12 cellular contexts compared by ENCODE assay signal in the genomic region with DNA sequence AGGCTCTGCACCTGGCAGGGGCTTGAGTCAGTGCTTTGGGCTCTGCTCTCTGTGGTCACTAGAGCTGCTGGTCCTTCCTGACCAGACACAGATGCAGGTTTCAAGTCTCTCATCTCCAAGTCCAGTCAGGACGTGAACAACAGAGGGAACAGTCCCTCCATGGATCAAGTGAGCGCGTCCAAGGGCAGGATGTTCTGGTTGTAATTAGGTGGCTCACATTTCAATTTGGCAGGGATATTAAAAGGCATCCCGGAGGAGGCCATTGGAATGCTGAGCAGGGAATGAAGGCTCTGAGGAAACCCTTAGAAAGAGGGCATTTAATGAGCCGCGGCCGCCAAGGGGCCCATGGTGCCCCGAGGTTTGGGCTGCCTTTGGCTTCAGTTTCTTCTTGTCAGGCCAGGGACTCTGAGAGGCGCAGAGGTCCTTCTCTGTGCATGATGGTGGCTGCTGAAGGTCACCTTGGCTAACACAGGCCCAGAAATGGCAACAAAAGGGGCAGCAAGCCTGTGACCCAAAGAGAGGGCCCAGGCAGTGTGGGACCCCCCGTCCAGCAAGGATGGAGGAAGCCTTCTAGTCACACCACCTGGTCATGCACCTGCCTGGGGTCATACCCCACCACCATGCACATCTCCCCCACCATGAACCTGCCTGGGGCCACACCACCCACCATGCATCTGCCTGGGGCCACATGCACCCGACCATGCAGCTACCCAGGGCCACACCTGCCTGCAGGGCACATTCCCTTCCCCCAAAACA. TPM values are rescaled to one million over a fixed set of nuclear protein-coding genes. Genes with fewer than 3 reads are reported as not detected.
DNase-seq lines count a peak whose midpoint lies in the region; ATAC-seq, FAIRE-seq and TF ChIP-seq lines count a peak whose summit lies in the region.
"Had no signal": no experiment of that assay in that cellular context is flagged by ENCODE, and none has a peak within 500 bp of the region (broad histone marks: within the 10 kb centered on the region; RNA-seq: fewer than 3 reads in every experiment).

No MANE protein-coding gene starts in this region.

- no peaks in the 10 kb centered on the region for H3K27me3 ChIP-seq in Peyer's patch
- no peaks in the 10 kb centered on the region for H3K27me3 ChIP-seq in gastrocnemius medialis
- peaks cover 0 to 2% of the 10 kb centered on the region in 2 donors for H3K27me3 ChIP-seq in small intestine (ENCODE audit: control insufficient read depth in 2 of 2, insufficient read depth in 2 of 2, low read length in 2 of 2)

- FAIRE-seq in small intestine (lab: Jason Lieb, UNC): no peak

- peak overlapping the region in 1 of 4 donors; percentile 13 for H3K27ac ChIP-seq in Peyer's patch
- H3K27ac ChIP-seq in gastrocnemius medialis: peak overlapping the region; percentile 72 to 82 (median 80)
- H3K27ac ChIP-seq in small intestine (ENCODE audit: low read depth in 1 of 2, low read length in 1 of 2): peak overlapping the region in 1 of 2 donors; percentile 1

- TF ChIP-seq CTCF in Peyer's patch (IDR thresholded peaks at IDR 0.05) (no peak), foreskin fibroblast (IDR thresholded peaks at IDR 0.05; ENCODE audit: low read depth, low read length) (no peak), gastrocnemius medialis (IDR thresholded peaks at IDR 0.05 in 4 of 5, conservative IDR thresholded peaks at IDR 0.05 in 1 of 5) (no peak)

- no peaks in the 10 kb centered on the region for H3K9me3 ChIP-seq in Peyer's patch
- H3K9me3 ChIP-seq in gastrocnemius medialis: no peaks in the 10 kb centered on the region
- H3K9me3 ChIP-seq in small intestine (ENCODE audit: control insufficient read depth, low read depth): no peaks in the 10 kb centered on the region

- H3K36me3 ChIP-seq in Peyer's patch (no peaks in the 10 kb centered on the region), gastrocnemius medialis (no peaks in the 10 kb centered on the region), small intestine (ENCODE audit: control insufficient read depth in 2 of 2, insufficient read depth in 2 of 2, low read length in 2 of 2) (no peaks in the 10 kb centered on the region)

- in situ Hi-C loops in gastrocnemius medialis (cut with MboI; ENCODE audit: low sequenced_read_pairs in 4 of 4): no loop called here

- no peak for TF ChIP-seq POLR2A in Peyer's patch (IDR thresholded peaks at IDR 0.05)
- no peak for TF ChIP-seq POLR2A in gastrocnemius medialis (IDR thresholded peaks at IDR 0.05)

- ATAC-seq in gastrocnemius medialis: peak; percentile 86 to 93
- ATAC-seq in HG03159 (IDR thresholded peaks at IDR 0.05; ENCODE audit: unreplicated experiment): no peak
- ATAC-seq: natural killer cell had no signal

- H3K4me1 ChIP-seq in Peyer's patch (no peaks in the 10 kb centered on the region), gastrocnemius medialis (peaks cover 25 to 33% of the 10 kb centered on the region in 2 donors), small intestine (ENCODE audit: control insufficient read depth in 2 of 2, insufficient read depth in 1 of 2, low read depth in 1 of 2, low read length in 1 of 2) (no peaks in the 10 kb centered on the region)

- intact Hi-C loops in gastrocnemius medialis (cut with DNase I; ENCODE audit: low total_unique reads): loop anchor here (2.0 kb wide), 1 partner anchor 42 kb away; no protein-coding TSS in a partner anchor

- DNase-seq in Daoy (ENCODE audit: low read depth): peak; percentile 29
- peak in 2 of 3 donors; percentile 34 to 35 for DNase-seq in Peyer's patch
- peak; percentile 69 to 90 for DNase-seq in foreskin fibroblast
- peak; percentile 79 to 82 for DNase-seq in gastrocnemius medialis
- no peak for DNase-seq in AML-193 (lab: John Stamatoyannopoulos, UW)
- DNase-seq in NCI-H1436 treated with DMSO at 0.1 percent for 48 hours (lab: John Stamatoyannopoulos, UW): no peak
- DNase-seq in small intestine: no peak
- DNase-seq: DMS153, HCEC 1CT, natural killer cell, T-helper 1 cell had no signal

- WGBS in small intestine, 3 donors: 71 to 82% (median 74%) methylated on average over 11 of the region's 11 CpGs

- H3K4me3 ChIP-seq in Peyer's patch: no peak overlapping the region
- no peak overlapping the region for H3K4me3 ChIP-seq in foreskin fibroblast (ENCODE audit: low read depth in 1 of 2, low read length in 2 of 2)
- no peak overlapping the region for H3K4me3 ChIP-seq in gastrocnemius medialis
- no peak overlapping the region for H3K4me3 ChIP-seq in small intestine (ENCODE audit: low read depth in 1 of 2, low read length in 2 of 2)

RNA-seq across cellular contexts. Expression of a gene that starts 30.7 kb away (rescaled TPM):
- total RNA-seq in Daoy (2014; rRNA removed; shearing (Covaris generic)): 26.8 and 32.1 TPM in 2 replicates
- total RNA-seq in Peyer's patch (10 to 100 TPM; 33.8 to 76.4 (median 38.1) TPM), gastrocnemius medialis (100 to 1,000 TPM in 2 of 4 donors, 10 to 100 TPM in 2; 74.9 to 107 (median 92.4) TPM)
- 10 to 100 TPM; 22.4 to 25.0 (median 23.2) TPM for polyA plus RNA-seq in small intestine

Comparison
In these comparisons a context has a peak if more than half of its experiments do, and no peak if none do; other contexts are left out.
1. DNase-seq: peak in Daoy (single experiment), Peyer's patch (2 of 3), foreskin fibroblast (2 of 2) and gastrocnemius medialis (2 of 2); none in AML-193 (0 of 2), NCI-H1436 treated with DMSO at 0.1 percent for 48 hours (single experiment) and small intestine (single experiment).